1 cellular context compared by ENCODE assay signal in genomic region chr11:115964091-115964490, GRCh38.
TF ChIP-seq lines count a peak whose summit lies in the region.

No MANE protein-coding gene starts in this region.

TF ChIP-seq in HepG2, 621 proteins besides CTCF, POLR2A, EP300 and RAD21 (continued from another document and continues in another):
- TF ChIP-seq MYPOP (CRISPR knock-in tag; IDR thresholded peaks at IDR 0.05) (no peak), ZNF550 (CRISPR knock-in tag; IDR thresholded peaks at IDR 0.05; ENCODE audit: borderline replicate concordance) (no peak), PHB2 (IDR thresholded peaks at IDR 0.05; ENCODE audit: partially characterized antibody) (no peak), PHF8 (CRISPR knock-in tag; IDR thresholded peaks at IDR 0.05) (no peak), ZSCAN22 (CRISPR knock-in tag; IDR thresholded peaks at IDR 0.05) (no peak), HMG20A (CRISPR knock-in tag; IDR thresholded peaks at IDR 0.05; ENCODE audit: borderline replicate concordance) (0 out of 2 replicates have a peak, but pooled peaks have one; percentile 13), CBX5 (CRISPR knock-in tag; IDR thresholded peaks at IDR 0.05; ENCODE audit: borderline replicate concordance) (no peak), ZNF33B (CRISPR knock-in tag; IDR thresholded peaks at IDR 0.05) (no peak), ZNF124 (CRISPR knock-in tag; IDR thresholded peaks at IDR 0.05) (no peak), ATF4 (CRISPR knock-in tag; IDR thresholded peaks at IDR 0.05) (peak in 1 of 2 experiments; percentile 55; a peak in 1 of 4 replicates), PAX8 (CRISPR knock-in tag; IDR thresholded peaks at IDR 0.05; ENCODE audit: borderline replicate concordance) (no peak), EED (CRISPR knock-in tag; IDR thresholded peaks at IDR 0.05) (no peak), AGO2 (optimal IDR thresholded peaks at IDR 0.05; ENCODE audit: low read depth, low read length) (no peak), ZKSCAN1 (IDR thresholded peaks at IDR 0.05; ENCODE audit: low read length) (no peak), SOX13 (IDR thresholded peaks at IDR 0.05) (peak; percentile 32; the same call in 1 of the 2 replicates), SOX13 (CRISPR knock-in tag; conservative IDR thresholded peaks at IDR 0.05 in 1 of 2, IDR thresholded peaks at IDR 0.05 in 1 of 2) (peak in 1 of 2 experiments; percentile 88; a peak in 2 of 4 replicates), SRF (IDR thresholded peaks at IDR 0.05; ENCODE audit: low read depth, low read length) (no peak), ZNF597 (CRISPR knock-in tag; IDR thresholded peaks at IDR 0.05) (no peak), MAX (IDR thresholded peaks at IDR 0.05) (no peak), ZFP37 (CRISPR knock-in tag; IDR thresholded peaks at IDR 0.05; ENCODE audit: borderline replicate concordance) (no peak), MTA3 (CRISPR knock-in tag; IDR thresholded peaks at IDR 0.05) (no peak), TERF1 (CRISPR knock-in tag; IDR thresholded peaks at IDR 0.05) (no peak), ZNF552 (CRISPR knock-in tag; IDR thresholded peaks at IDR 0.05; ENCODE audit: borderline replicate concordance) (no peak), ZBTB8A (CRISPR knock-in tag; IDR thresholded peaks at IDR 0.05; ENCODE audit: borderline replicate concordance, low read depth) (no peak), ZNF776 (CRISPR knock-in tag; IDR thresholded peaks at IDR 0.05) (no peak), SALL2 (CRISPR knock-in tag; IDR thresholded peaks at IDR 0.05) (no peak), ZNF747 (CRISPR knock-in tag; IDR thresholded peaks at IDR 0.05; ENCODE audit: borderline replicate concordance) (no peak), FOSL2 (CRISPR knock-in tag; IDR thresholded peaks at IDR 0.05) (peak; percentile 53; the same call in 1 of the 2 replicates), ZNF570 (CRISPR knock-in tag; IDR thresholded peaks at IDR 0.05; ENCODE audit: borderline replicate concordance) (no peak), ZNF761 (CRISPR knock-in tag; conservative IDR thresholded peaks at IDR 0.05) (no peak), HDAC6 (IDR thresholded peaks at IDR 0.05; ENCODE audit: low read depth, low read length) (no peak), IRX3 (CRISPR knock-in tag; IDR thresholded peaks at IDR 0.05; ENCODE audit: borderline replicate concordance, low read depth) (no peak), HCFC1 (IDR thresholded peaks at IDR 0.05; ENCODE audit: low read depth, low read length) (no peak), ZBTB7A (CRISPR knock-in tag; IDR thresholded peaks at IDR 0.05) (no peak), ATAD3A (CRISPR knock-in tag; IDR thresholded peaks at IDR 0.05) (no peak), MAFG (CRISPR knock-in tag; IDR thresholded peaks at IDR 0.05) (no peak), SOX6 (IDR thresholded peaks at IDR 0.05) (no peak), SOX6 (CRISPR knock-in tag; IDR thresholded peaks at IDR 0.05) (peak; percentile 94), FOXA3 (CRISPR knock-in tag; IDR thresholded peaks at IDR 0.05) (peak; percentile 77), BCL6 (CRISPR knock-in tag; IDR thresholded peaks at IDR 0.05) (no peak; the same call in 1 of the 2 replicates)
- TF ChIP-seq, protein P1, sequence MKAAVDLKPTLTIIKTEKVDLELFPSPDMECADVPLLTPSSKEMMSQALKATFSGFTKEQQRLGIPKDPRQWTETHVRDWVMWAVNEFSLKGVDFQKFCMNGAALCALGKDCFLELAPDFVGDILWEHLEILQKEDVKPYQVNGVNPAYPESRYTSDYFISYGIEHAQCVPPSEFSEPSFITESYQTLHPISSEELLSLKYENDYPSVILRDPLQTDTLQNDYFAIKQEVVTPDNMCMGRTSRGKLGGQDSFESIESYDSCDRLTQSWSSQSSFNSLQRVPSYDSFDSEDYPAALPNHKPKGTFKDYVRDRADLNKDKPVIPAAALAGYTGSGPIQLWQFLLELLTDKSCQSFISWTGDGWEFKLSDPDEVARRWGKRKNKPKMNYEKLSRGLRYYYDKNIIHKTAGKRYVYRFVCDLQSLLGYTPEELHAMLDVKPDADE (CRISPR knock-in tag; IDR thresholded peaks at IDR 0.05): no peak
- TF ChIP-seq, protein P2, sequence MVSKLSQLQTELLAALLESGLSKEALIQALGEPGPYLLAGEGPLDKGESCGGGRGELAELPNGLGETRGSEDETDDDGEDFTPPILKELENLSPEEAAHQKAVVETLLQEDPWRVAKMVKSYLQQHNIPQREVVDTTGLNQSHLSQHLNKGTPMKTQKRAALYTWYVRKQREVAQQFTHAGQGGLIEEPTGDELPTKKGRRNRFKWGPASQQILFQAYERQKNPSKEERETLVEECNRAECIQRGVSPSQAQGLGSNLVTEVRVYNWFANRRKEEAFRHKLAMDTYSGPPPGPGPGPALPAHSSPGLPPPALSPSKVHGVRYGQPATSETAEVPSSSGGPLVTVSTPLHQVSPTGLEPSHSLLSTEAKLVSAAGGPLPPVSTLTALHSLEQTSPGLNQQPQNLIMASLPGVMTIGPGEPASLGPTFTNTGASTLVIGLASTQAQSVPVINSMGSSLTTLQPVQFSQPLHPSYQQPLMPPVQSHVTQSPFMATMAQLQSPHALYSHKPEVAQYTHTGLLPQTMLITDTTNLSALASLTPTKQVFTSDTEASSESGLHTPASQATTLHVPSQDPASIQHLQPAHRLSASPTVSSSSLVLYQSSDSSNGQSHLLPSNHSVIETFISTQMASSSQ (IDR thresholded peaks at IDR 0.05; ENCODE audit: low read depth): no peak
- TF ChIP-seq, protein P2 (CRISPR knock-in tag; IDR thresholded peaks at IDR 0.05; ENCODE audit: borderline replicate concordance): no peak
- TF ChIP-seq, protein P3, sequence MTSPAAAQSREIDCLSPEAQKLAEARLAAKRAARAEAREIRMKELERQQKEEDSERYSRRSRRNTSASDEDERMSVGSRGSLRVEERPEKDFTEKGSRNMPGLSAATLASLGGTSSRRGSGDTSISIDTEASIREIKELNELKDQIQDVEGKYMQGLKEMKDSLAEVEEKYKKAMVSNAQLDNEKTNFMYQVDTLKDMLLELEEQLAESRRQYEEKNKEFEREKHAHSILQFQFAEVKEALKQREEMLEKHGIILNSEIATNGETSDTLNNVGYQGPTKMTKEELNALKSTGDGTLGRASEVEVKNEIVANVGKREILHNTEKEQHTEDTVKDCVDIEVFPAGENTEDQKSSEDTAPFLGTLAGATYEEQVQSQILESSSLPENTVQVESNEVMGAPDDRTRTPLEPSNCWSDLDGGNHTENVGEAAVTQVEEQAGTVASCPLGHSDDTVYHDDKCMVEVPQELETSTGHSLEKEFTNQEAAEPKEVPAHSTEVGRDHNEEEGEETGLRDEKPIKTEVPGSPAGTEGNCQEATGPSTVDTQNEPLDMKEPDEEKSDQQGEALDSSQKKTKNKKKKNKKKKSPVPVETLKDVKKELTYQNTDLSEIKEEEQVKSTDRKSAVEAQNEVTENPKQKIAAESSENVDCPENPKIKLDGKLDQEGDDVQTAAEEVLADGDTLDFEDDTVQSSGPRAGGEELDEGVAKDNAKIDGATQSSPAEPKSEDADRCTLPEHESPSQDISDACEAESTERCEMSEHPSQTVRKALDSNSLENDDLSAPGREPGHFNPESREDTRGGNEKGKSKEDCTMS (CRISPR knock-in tag; conservative IDR thresholded peaks at IDR 0.05): no peak
- TF ChIP-seq, protein P4, sequence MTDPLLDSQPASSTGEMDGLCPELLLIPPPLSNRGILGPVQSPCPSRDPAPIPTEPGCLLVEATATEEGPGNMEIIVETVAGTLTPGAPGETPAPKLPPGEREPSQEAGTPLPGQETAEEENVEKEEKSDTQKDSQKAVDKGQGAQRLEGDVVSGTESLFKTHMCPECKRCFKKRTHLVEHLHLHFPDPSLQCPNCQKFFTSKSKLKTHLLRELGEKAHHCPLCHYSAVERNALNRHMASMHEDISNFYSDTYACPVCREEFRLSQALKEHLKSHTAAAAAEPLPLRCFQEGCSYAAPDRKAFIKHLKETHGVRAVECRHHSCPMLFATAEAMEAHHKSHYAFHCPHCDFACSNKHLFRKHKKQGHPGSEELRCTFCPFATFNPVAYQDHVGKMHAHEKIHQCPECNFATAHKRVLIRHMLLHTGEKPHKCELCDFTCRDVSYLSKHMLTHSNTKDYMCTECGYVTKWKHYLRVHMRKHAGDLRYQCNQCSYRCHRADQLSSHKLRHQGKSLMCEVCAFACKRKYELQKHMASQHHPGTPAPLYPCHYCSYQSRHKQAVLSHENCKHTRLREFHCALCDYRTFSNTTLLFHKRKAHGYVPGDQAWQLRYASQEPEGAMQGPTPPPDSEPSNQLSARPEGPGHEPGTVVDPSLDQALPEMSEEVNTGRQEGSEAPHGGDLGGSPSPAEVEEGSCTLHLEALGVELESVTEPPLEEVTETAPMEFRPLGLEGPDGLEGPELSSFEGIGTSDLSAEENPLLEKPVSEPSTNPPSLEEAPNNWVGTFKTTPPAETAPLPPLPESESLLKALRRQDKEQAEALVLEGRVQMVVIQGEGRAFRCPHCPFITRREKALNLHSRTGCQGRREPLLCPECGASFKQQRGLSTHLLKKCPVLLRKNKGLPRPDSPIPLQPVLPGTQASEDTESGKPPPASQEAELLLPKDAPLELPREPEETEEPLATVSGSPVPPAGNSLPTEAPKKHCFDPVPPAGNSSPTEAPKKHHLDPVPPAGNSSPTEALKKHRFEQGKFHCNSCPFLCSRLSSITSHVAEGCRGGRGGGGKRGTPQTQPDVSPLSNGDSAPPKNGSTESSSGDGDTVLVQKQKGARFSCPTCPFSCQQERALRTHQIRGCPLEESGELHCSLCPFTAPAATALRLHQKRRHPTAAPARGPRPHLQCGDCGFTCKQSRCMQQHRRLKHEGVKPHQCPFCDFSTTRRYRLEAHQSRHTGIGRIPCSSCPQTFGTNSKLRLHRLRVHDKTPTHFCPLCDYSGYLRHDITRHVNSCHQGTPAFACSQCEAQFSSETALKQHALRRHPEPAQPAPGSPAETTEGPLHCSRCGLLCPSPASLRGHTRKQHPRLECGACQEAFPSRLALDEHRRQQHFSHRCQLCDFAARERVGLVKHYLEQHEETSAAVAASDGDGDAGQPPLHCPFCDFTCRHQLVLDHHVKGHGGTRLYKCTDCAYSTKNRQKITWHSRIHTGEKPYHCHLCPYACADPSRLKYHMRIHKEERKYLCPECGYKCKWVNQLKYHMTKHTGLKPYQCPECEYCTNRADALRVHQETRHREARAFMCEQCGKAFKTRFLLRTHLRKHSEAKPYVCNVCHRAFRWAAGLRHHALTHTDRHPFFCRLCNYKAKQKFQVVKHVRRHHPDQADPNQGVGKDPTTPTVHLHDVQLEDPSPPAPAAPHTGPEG (CRISPR knock-in tag; IDR thresholded peaks at IDR 0.05): no peak
- TF ChIP-seq, protein P5, sequence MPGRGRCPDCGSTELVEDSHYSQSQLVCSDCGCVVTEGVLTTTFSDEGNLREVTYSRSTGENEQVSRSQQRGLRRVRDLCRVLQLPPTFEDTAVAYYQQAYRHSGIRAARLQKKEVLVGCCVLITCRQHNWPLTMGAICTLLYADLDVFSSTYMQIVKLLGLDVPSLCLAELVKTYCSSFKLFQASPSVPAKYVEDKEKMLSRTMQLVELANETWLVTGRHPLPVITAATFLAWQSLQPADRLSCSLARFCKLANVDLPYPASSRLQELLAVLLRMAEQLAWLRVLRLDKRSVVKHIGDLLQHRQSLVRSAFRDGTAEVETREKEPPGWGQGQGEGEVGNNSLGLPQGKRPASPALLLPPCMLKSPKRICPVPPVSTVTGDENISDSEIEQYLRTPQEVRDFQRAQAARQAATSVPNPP (CRISPR knock-in tag; IDR thresholded peaks at IDR 0.05): no peak
